Comparison of ENCODE assay signal across 19 cellular contexts in genomic region chr4:140351778-140352177, GRCh38. TPM values are rescaled to one million over a fixed set of nuclear protein-coding genes. Genes with fewer than 3 reads are reported as not detected.
DNase-seq lines count a peak whose midpoint lies in the region; ATAC-seq and TF ChIP-seq lines count a peak whose summit lies in the region.
"Had no signal": no experiment of that assay in that cellular context is flagged by ENCODE, and none has a peak within 500 bp of the region (broad histone marks: within the 10 kb centered on the region; RNA-seq: fewer than 3 reads in every experiment).

No MANE protein-coding gene starts in this region.

- POLR2A ChIA-PET in MCF 10A (lab: Yijun Ruan, JAX), result no interaction called here

- no peak for TF ChIP-seq POLR2A in esophagus squamous epithelium (IDR thresholded peaks at IDR 0.05)

- H3K27ac ChIP-seq in caudate nucleus (ENCODE audit: low read depth, low read length), result peak overlapping the region; percentile 71
- H3K27ac ChIP-seq in layer of hippocampus (ENCODE audit: low read depth, low read length), result peak overlapping the region; percentile 49
- H3K27ac ChIP-seq in esophagus squamous epithelium, result no peak overlapping the region
- H3K27ac ChIP-seq: HL-60 had no signal

- H3K4me3 ChIP-seq in esophagus squamous epithelium, result no peak overlapping the region
- H3K4me3 ChIP-seq: HAP-1 had no signal

- no peaks in the 10 kb centered on the region for H3K4me1 Mint-ChIP-seq in MCF 10A (ENCODE audit: insufficient read depth, unreplicated experiment)
- H3K4me1 Mint-ChIP-seq: IgD-negative memory B cell had no signal

- no peak for ATAC-seq in HG03135 (IDR thresholded peaks at IDR 0.05; ENCODE audit: unreplicated experiment)

- no peak for TF ChIP-seq CTCF in esophagus squamous epithelium (IDR thresholded peaks at IDR 0.05)
- no peak for TF ChIP-seq CTCF in MCF 10A (IDR thresholded peaks at IDR 0.05; ENCODE audit: unreplicated experiment)

- 94% methylated on average over 7 of the region's 7 CpGs for WGBS in esophagus squamous epithelium, 2 donors

- intact Hi-C loops in posterior cingulate gyrus (cut with DNase I) (no loop called here), esophagus squamous epithelium (cut with DNase I) (loop anchor here (10.0 kb wide), 1 partner anchor 253 kb away; no protein-coding TSS in a partner anchor), MCF 10A (cut with micrococcal nuclease) (no loop called here)

- no peaks in the 10 kb centered on the region for H3K9me3 ChIP-seq in esophagus squamous epithelium
- H3K9me3 ChIP-seq: HAP-1 had no signal

- no peaks in the 10 kb centered on the region for H3K27me3 ChIP-seq in layer of hippocampus (ENCODE audit: control insufficient read depth, insufficient read depth, low read length)
- no peaks in the 10 kb centered on the region for H3K27me3 ChIP-seq in esophagus squamous epithelium

- H3K4me3 Mint-ChIP-seq in MCF 10A (ENCODE audit: unreplicated experiment), result no peak overlapping the region
- H3K4me3 Mint-ChIP-seq: CD8-positive, alpha-beta memory T cell; IgD-negative memory B cell had no signal

- peak; percentile 62 for DNase-seq in Ammon's horn (ENCODE audit: low spot score)
- DNase-seq in caudate nucleus (lab: John Stamatoyannopoulos, UW), result peak in 42 of 61 donors; percentile 3 to 51 (median 26)
- DNase-seq in posterior cingulate gyrus, result peak in 7 of 10 donors; percentile 26 to 88 (median 57)
- no peak for DNase-seq in esophagus squamous epithelium (lab: John Stamatoyannopoulos, UW)
- no peak for DNase-seq in midbrain (lab: John Stamatoyannopoulos, UW)
- no peak for DNase-seq in MCF 10A (ENCODE audit: unreplicated experiment)
- DNase-seq: 8988T; CD8-positive, alpha-beta memory T cell; DMS79 treated with DMSO at 0.1 percent for 48 hours; Kasumi-1; NCI-H1105 treated with DMSO at 0.1 percent for 48 hours; NCI-H187; NCI-H226; NCI-H69 had no signal

- H3K4me1 ChIP-seq in esophagus squamous epithelium, result no peaks in the 10 kb centered on the region

- H3K36me3 Mint-ChIP-seq in MCF 10A (ENCODE audit: insufficient read depth, unreplicated experiment), result no peaks in the 10 kb centered on the region
- H3K36me3 Mint-ChIP-seq: CD8-positive, alpha-beta memory T cell; IgD-negative memory B cell had no signal

- peaks cover 15% of the 10 kb centered on the region for H3K27me3 Mint-ChIP-seq in MCF 10A (ENCODE audit: insufficient read depth, unreplicated experiment)

- no peak overlapping the region for H3K27ac Mint-ChIP-seq in MCF 10A (ENCODE audit: low read depth, unreplicated experiment)
- H3K27ac Mint-ChIP-seq: CD8-positive, alpha-beta memory T cell; IgD-negative memory B cell had no signal

- BruUV-seq in MCF 10A (replicated peaks; lab: Mats Ljungman, UMichigan), result no TSS peak

- no peaks in the 10 kb centered on the region for H3K9me3 Mint-ChIP-seq in MCF 10A (ENCODE audit: unreplicated experiment)
- H3K9me3 Mint-ChIP-seq: CD8-positive, alpha-beta memory T cell; IgD-negative memory B cell had no signal

- CTCF ChIA-PET in MCF 10A (lab: Yijun Ruan, JAX), result interaction anchor here (1.1 to 5.2 kb wide), 4 partner anchors 8 to 700 kb away, joined by 3 to 41 read pairs (median 4); no protein-coding TSS in a partner anchor

- no peaks in the 10 kb centered on the region for H3K36me3 ChIP-seq in esophagus squamous epithelium
- H3K36me3 ChIP-seq: HAP-1 had no signal

RNA-seq across cellular contexts. Expression of gene SCOC, which starts 21.7 kb away (rescaled TPM):
- total RNA-seq in esophagus squamous epithelium (10 to 100 TPM; 39.1 to 73.6 (median 50.8) TPM), MCF 10A (2022) (49.2 and 57.5 TPM in 2 replicates)

Comparison
In these comparisons a context has a peak if more than half of its experiments do, and no peak if none do; other contexts are left out.
1. DNase-seq: peak in Ammon's horn (single experiment), caudate nucleus (42 of 61) and posterior cingulate gyrus (7 of 10); none in esophagus squamous epithelium (single experiment), midbrain (single experiment) and MCF 10A (single experiment).
2. H3K27ac ChIP-seq: peak in caudate nucleus (single experiment) and layer of hippocampus (single experiment); none in esophagus squamous epithelium (0 of 4).